2 cellular contexts compared by ENCODE assay signal in the genomic region with DNA sequence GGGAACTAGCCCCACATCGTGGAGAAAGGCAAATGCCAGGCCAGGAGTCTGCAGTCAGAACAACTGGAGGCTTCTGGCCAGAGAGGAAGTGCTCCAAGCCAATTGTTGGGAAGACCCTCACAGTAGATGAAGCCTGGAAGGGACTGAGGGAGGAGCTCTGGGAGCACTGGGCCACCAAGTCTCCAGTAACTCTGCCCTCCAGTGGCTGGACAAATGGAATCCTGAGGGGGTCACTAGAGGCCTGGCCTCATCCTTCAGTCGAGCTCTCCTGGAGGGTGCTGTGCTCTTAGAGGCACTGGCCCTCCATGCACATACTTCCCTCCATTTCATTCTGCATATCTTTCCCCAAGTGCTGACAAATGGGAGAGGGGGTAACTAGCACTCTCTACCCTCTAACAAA.
TF ChIP-seq lines count a peak whose summit lies in the region.

No MANE protein-coding gene starts in this region.

TF ChIP-seq in SK-N-SH, 30 proteins besides CTCF, POLR2A, EP300 and RAD21 (continued from another document):
- TF ChIP-seq, protein P1, sequence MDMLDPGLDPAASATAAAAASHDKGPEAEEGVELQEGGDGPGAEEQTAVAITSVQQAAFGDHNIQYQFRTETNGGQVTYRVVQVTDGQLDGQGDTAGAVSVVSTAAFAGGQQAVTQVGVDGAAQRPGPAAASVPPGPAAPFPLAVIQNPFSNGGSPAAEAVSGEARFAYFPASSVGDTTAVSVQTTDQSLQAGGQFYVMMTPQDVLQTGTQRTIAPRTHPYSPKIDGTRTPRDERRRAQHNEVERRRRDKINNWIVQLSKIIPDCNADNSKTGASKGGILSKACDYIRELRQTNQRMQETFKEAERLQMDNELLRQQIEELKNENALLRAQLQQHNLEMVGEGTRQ (IDR thresholded peaks at IDR 0.05; ENCODE audit: borderline replicate concordance, low read depth, low read length): no peak
- TF ChIP-seq, protein P2, sequence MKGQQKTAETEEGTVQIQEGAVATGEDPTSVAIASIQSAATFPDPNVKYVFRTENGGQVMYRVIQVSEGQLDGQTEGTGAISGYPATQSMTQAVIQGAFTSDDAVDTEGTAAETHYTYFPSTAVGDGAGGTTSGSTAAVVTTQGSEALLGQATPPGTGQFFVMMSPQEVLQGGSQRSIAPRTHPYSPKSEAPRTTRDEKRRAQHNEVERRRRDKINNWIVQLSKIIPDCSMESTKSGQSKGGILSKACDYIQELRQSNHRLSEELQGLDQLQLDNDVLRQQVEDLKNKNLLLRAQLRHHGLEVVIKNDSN (IDR thresholded peaks at IDR 0.05; ENCODE audit: borderline replicate concordance, low read depth): no peak
- no peak for TF ChIP-seq ELF1 (IDR thresholded peaks at IDR 0.05)

TF ChIP-seq in SK-N-SH treated with all-trans-retinoic acid at 6 μM for 48 hours, 23 proteins besides CTCF, POLR2A, EP300 and RAD21 (continued from another document):
- TF ChIP-seq, protein P3, sequence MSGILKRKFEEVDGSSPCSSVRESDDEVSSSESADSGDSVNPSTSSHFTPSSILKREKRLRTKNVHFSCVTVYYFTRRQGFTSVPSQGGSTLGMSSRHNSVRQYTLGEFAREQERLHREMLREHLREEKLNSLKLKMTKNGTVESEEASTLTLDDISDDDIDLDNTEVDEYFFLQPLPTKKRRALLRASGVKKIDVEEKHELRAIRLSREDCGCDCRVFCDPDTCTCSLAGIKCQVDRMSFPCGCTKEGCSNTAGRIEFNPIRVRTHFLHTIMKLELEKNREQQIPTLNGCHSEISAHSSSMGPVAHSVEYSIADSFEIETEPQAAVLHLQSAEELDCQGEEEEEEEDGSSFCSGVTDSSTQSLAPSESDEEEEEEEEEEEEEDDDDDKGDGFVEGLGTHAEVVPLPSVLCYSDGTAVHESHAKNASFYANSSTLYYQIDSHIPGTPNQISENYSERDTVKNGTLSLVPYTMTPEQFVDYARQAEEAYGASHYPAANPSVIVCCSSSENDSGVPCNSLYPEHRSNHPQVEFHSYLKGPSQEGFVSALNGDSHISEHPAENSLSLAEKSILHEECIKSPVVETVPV (CRISPR knock-in tag; IDR thresholded peaks at IDR 0.05): no peak
- TF ChIP-seq ARNTL (CRISPR knock-in tag; IDR thresholded peaks at IDR 0.05; ENCODE audit: borderline replicate concordance, low read depth): no peak
- no peak for TF ChIP-seq ZFP30 (CRISPR knock-in tag; IDR thresholded peaks at IDR 0.05)
- TF ChIP-seq PPARA (CRISPR knock-in tag; IDR thresholded peaks at IDR 0.05; ENCODE audit: borderline replicate concordance): no peak
- TF ChIP-seq ESRRG (CRISPR knock-in tag; IDR thresholded peaks at IDR 0.05): no peak
- no peak for TF ChIP-seq ZNF565 (CRISPR knock-in tag; conservative IDR thresholded peaks at IDR 0.05; ENCODE audit: low read depth)
- TF ChIP-seq OSR1 (CRISPR knock-in tag; IDR thresholded peaks at IDR 0.05): no peak
- TF ChIP-seq, protein P4, sequence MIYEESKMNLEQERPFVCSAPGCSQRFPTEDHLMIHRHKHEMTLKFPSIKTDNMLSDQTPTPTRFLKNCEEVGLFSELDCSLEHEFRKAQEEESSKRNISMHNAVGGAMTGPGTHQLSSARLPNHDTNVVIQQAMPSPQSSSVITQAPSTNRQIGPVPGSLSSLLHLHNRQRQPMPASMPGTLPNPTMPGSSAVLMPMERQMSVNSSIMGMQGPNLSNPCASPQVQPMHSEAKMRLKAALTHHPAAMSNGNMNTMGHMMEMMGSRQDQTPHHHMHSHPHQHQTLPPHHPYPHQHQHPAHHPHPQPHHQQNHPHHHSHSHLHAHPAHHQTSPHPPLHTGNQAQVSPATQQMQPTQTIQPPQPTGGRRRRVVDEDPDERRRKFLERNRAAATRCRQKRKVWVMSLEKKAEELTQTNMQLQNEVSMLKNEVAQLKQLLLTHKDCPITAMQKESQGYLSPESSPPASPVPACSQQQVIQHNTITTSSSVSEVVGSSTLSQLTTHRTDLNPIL (CRISPR knock-in tag; IDR thresholded peaks at IDR 0.05; ENCODE audit: low read depth): no peak
- TF ChIP-seq ZNF8 (CRISPR knock-in tag; IDR thresholded peaks at IDR 0.05): no peak
- no peak for TF ChIP-seq ZC3H10 (CRISPR knock-in tag; IDR thresholded peaks at IDR 0.05)
